ENCODE assay signal across 15 cellular contexts in the genomic region with DNA sequence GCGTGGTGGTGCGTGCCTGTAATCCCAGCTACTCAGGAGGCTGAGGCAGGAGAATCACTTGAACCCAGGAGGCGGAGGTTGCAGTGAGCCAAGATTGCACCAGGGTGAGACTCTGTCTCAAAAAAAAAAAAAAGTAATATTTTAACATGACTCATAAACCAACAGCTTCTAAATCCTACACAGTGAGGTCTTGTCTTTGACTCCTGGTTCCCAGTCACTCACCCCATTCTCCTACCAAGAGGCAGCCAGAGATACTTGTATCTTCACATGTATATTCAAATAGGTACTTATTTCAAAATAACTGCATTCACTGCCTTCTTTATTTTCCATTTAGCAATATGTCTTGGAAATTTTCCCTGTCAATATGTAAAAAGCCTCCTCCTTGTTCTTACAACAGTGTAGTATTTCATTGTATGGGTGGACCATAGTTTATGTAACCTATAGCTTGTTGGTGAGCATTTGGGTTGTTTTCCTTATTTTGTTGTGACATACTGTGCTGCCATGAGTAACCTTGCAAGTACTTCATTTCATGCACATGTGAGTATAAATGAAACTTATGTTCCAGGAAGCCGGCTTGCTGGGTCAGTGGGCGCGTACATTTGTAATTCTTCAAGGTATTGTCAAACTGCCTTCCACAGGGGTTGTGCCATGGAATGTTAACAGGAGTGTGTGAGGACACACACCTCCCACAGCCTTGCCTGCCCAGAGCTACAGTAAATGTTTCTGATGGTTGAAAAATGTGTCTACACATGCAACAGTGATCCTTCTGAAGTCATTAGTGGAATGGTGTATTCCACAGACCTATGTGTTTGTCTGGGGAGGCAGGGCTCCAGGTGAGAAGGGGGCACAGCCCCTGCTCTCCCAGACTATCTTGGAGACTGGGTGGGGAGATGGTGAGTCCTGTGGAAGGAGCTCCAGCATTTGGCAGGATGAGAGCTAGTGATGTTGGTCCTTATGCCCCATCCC. TPM values are rescaled to one million over a fixed set of nuclear protein-coding genes. Genes with fewer than 3 reads are reported as not detected.
DNase-seq lines count a peak whose midpoint lies in the region; ATAC-seq lines count a peak whose summit lies in the region.
"Had no signal": no experiment of that assay in that cellular context is flagged by ENCODE, and none has a peak within 500 bp of the region (broad histone marks: within the 10 kb centered on the region; RNA-seq: fewer than 3 reads in every experiment).

No MANE protein-coding gene starts in this region.

- CTCF ChIA-PET in activated CD8-positive, alpha-beta memory T cell treated with anti-CD3 and anti-CD28 coated beads, Interleukin-2, amount 10 ng/mL, durations not matched to agents 7 days and 5 days (lab: Charles Lee): interaction anchor here (0.6 to 8.2 kb wide), 8 partner anchors 12 to 1164 kb away, joined by 3 to 57 read pairs (median 8); a partner anchor contains a TSS

- peak overlapping the region; percentile 52 for H3K4me3 Mint-ChIP-seq in activated CD8-positive, alpha-beta memory T cell treated with anti-CD3 and anti-CD28 coated beads, Interleukin-2, amount 10 ng/mL, durations not matched to agents 7 days and 5 days
- H3K4me3 Mint-ChIP-seq in activated naive CD8-positive, alpha-beta T cell treated with anti-CD3 and anti-CD28 coated beads for 36 hours: no peak overlapping the region
- H3K4me3 Mint-ChIP-seq in natural killer cell treated with Interleukin-12 subunit alpha and Interleukin-12 subunit beta and Interleukin-15 and Interleukin-18, amount 100 ng/mL, for 72 hours: peak overlapping the region; percentile 64

- peak; percentile 73 for DNase-seq in activated CD8-positive, alpha-beta memory T cell treated with anti-CD3 and anti-CD28 coated beads, Interleukin-2, amount 10 ng/mL, durations not matched to agents 7 days and 5 days
- no peak for DNase-seq in activated CD8-positive, alpha-beta memory T cell treated with anti-CD3 and anti-CD28 coated beads, Interleukin-2, amount 50 U/mL, for 48 hours
- DNase-seq in HCEC 1CT (peak; percentile 52), hippocampal formation (lab: John Stamatoyannopoulos, UW) (no peak), Ammon's horn (ENCODE audit: low spot score) (no peak), DMS153 treated with DMSO at 0.1 percent for 48 hours (lab: John Stamatoyannopoulos, UW; ENCODE audit: unreplicated experiment) (no peak)
- no peak for DNase-seq in activated naive CD8-positive, alpha-beta T cell treated with anti-CD3 and anti-CD28 coated beads for 36 hours
- DNase-seq in natural killer cell treated with Interleukin-12 subunit alpha and Interleukin-12 subunit beta and Interleukin-15 and Interleukin-18, amount 100 ng/mL, for 72 hours (ENCODE audit: low spot score): no peak
- DNase-seq: GF-D8, hypothalamus, left cardiac atrium, NCI-H1048, ovary, small intestine, uterus had no signal

- H3K27ac Mint-ChIP-seq in activated CD8-positive, alpha-beta memory T cell treated with anti-CD3 and anti-CD28 coated beads, Interleukin-2, amount 10 ng/mL, durations not matched to agents 7 days and 5 days: peak overlapping the region; percentile 98
- H3K27ac Mint-ChIP-seq in activated naive CD8-positive, alpha-beta T cell treated with anti-CD3 and anti-CD28 coated beads for 36 hours: peak overlapping the region; percentile 70
- H3K27ac Mint-ChIP-seq in natural killer cell treated with Interleukin-12 subunit alpha and Interleukin-12 subunit beta and Interleukin-15 and Interleukin-18, amount 100 ng/mL, for 72 hours: peak overlapping the region; percentile 84 to 92

- no peaks in the 10 kb centered on the region for H3K9me3 Mint-ChIP-seq in activated CD8-positive, alpha-beta memory T cell treated with anti-CD3 and anti-CD28 coated beads, Interleukin-2, amount 10 ng/mL, durations not matched to agents 7 days and 5 days (ENCODE audit: low read depth)
- no peaks in the 10 kb centered on the region for H3K9me3 Mint-ChIP-seq in activated naive CD8-positive, alpha-beta T cell treated with anti-CD3 and anti-CD28 coated beads for 36 hours
- H3K9me3 Mint-ChIP-seq in natural killer cell treated with Interleukin-12 subunit alpha and Interleukin-12 subunit beta and Interleukin-15 and Interleukin-18, amount 100 ng/mL, for 72 hours: no peaks in the 10 kb centered on the region

- peaks cover 10% of the 10 kb centered on the region for H3K36me3 Mint-ChIP-seq in activated CD8-positive, alpha-beta memory T cell treated with anti-CD3 and anti-CD28 coated beads, Interleukin-2, amount 10 ng/mL, durations not matched to agents 7 days and 5 days
- H3K36me3 Mint-ChIP-seq in activated naive CD8-positive, alpha-beta T cell treated with anti-CD3 and anti-CD28 coated beads for 36 hours: no peaks in the 10 kb centered on the region
- H3K36me3 Mint-ChIP-seq in natural killer cell treated with Interleukin-12 subunit alpha and Interleukin-12 subunit beta and Interleukin-15 and Interleukin-18, amount 100 ng/mL, for 72 hours: no peaks in the 10 kb centered on the region

- peak; percentile 50 for ATAC-seq in activated CD8-positive, alpha-beta memory T cell treated with anti-CD3 and anti-CD28 coated beads, Interleukin-2, amount 10 ng/mL, durations not matched to agents 7 days and 5 days
- ATAC-seq in natural killer cell treated with Interleukin-12 subunit alpha and Interleukin-12 subunit beta and Interleukin-15 and Interleukin-18, amount 100 ng/mL, for 72 hours: peak; percentile 68 to 72
- ATAC-seq: left cardiac atrium had no signal

- no peaks in the 10 kb centered on the region for H3K27me3 Mint-ChIP-seq in activated CD8-positive, alpha-beta memory T cell treated with anti-CD3 and anti-CD28 coated beads, Interleukin-2, amount 10 ng/mL, durations not matched to agents 7 days and 5 days
- H3K27me3 Mint-ChIP-seq in activated naive CD8-positive, alpha-beta T cell treated with anti-CD3 and anti-CD28 coated beads for 36 hours: peaks cover 4% of the 10 kb centered on the region
- H3K27me3 Mint-ChIP-seq in natural killer cell treated with Interleukin-12 subunit alpha and Interleukin-12 subunit beta and Interleukin-15 and Interleukin-18, amount 100 ng/mL, for 72 hours: peaks cover 7 to 25% of the 10 kb centered on the region in 2 donors

- peaks cover 77% of the 10 kb centered on the region for H3K4me1 Mint-ChIP-seq in activated CD8-positive, alpha-beta memory T cell treated with anti-CD3 and anti-CD28 coated beads, Interleukin-2, amount 10 ng/mL, durations not matched to agents 7 days and 5 days
- peaks cover 33% of the 10 kb centered on the region for H3K4me1 Mint-ChIP-seq in activated naive CD8-positive, alpha-beta T cell treated with anti-CD3 and anti-CD28 coated beads for 36 hours
- H3K4me1 Mint-ChIP-seq in natural killer cell treated with Interleukin-12 subunit alpha and Interleukin-12 subunit beta and Interleukin-15 and Interleukin-18, amount 100 ng/mL, for 72 hours (ENCODE audit: low read depth in 2 of 2): peaks cover 24 to 56% of the 10 kb centered on the region in 2 donors

RNA-seq across cellular contexts. Expression of a gene that starts 47.9 kb away (rescaled TPM):
- total RNA-seq in activated CD8-positive, alpha-beta memory T cell treated with anti-CD3 and anti-CD28 coated beads, Interleukin-2, amount 10 ng/mL, durations not matched to agents 7 days and 5 days: 1 to 10 TPM; 1.7 to 4.3 TPM
- total RNA-seq in activated naive CD8-positive, alpha-beta T cell treated with anti-CD3 and anti-CD28 coated beads for 36 hours: under 1 TPM; 0.45 to 0.84 TPM
- 1 to 10 TPM in 1 of 2 donors, under 1 TPM in 1; 0.14 to 1.7 TPM for total RNA-seq in natural killer cell treated with Interleukin-12 subunit alpha and Interleukin-12 subunit beta and Interleukin-15 and Interleukin-18, amount 100 ng/mL, for 72 hours

Comparison
In these comparisons a context has a peak if more than half of its experiments do, and no peak if none do; other contexts are left out.
1. DNase-seq: peak in activated CD8-positive, alpha-beta memory T cell treated with anti-CD3 and anti-CD28 coated beads, Interleukin-2, amount 10 ng/mL, durations not matched to agents 7 days and 5 days (single experiment) and HCEC 1CT (single experiment); none in activated CD8-positive, alpha-beta memory T cell treated with anti-CD3 and anti-CD28 coated beads, Interleukin-2, amount 50 U/mL, for 48 hours (single experiment), activated naive CD8-positive, alpha-beta T cell treated with anti-CD3 and anti-CD28 coated beads for 36 hours (single experiment), natural killer cell treated with Interleukin-12 subunit alpha and Interleukin-12 subunit beta and Interleukin-15 and Interleukin-18, amount 100 ng/mL, for 72 hours (single experiment), hippocampal formation (0 of 2), Ammon's horn (single experiment) and DMS153 treated with DMSO at 0.1 percent for 48 hours (single experiment).
2. Peak in every context shown above with its lines, with median percentiles within 50 percentile points of each other: H3K27ac Mint-ChIP-seq.